ENCODE assay signal across 9 cellular contexts in the genomic region with DNA sequence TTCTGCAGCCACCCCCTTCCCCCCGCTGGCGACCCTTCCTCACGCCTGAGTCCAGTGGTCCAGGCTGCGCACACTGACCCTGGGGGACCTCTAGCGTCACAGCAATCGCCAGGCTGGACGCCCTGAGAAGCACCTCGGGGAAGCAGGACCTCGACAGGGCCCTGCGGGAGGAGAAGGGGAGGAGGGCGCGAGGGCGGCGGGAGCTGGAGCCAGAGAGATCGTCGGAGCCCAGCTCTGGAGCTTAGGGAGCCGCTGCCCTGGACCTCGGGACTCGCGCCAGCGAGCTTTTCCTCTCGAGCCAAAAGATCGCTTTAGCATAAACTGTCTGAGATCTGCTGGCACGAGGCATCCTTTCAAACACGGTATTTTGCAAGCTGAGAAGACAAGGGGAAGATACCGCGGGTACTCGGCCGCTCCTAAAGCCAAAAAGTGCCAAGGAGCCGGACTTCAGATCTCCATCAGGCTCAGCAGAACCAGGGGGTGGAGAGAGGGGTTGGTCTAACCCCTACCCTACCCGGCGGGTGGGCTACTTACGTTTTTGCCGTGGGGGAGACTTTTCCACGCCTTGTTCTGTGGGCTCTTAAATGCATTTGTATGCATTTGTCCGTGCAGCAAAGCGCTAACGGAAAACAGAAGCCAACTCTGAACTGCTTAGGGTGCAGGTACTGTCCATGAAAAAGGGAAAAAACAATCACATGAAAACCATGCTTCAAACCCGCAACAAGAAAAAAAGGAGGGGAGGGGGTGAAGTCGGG. TPM values are rescaled to one million over a fixed set of nuclear protein-coding genes. Genes with fewer than 3 reads are reported as not detected.
DNase-seq lines count a peak whose midpoint lies in the region; FAIRE-seq and TF ChIP-seq lines count a peak whose summit lies in the region.
"Had no signal": no experiment of that assay in that cellular context is flagged by ENCODE, and none has a peak within 500 bp of the region (broad histone marks: within the 10 kb centered on the region; RNA-seq: fewer than 3 reads in every experiment).

No MANE protein-coding gene starts in this region.

- H4K20me1 ChIP-seq in BLaER1 treated with 17β-estradiol and CSF1 and Interleukin-3, amounts not matched to agents 10 nM and 100 nM: no peaks in the 10 kb centered on the region
- H4K20me1 ChIP-seq in Loucy (ENCODE audit: insufficient read depth, low read length, poor library complexity, severe bottlenecking) (no peaks in the 10 kb centered on the region), H1 (replicated peaks in 1 of 2; ENCODE audit: control insufficient read depth in 1 of 2, insufficient read depth in 2 of 2, low read length in 2 of 2) (no peaks in the 10 kb centered on the region)

- no peak overlapping the region for H2BK20ac ChIP-seq in H1 (ENCODE audit: low read length)

- H2AFZ ChIP-seq in Loucy (ENCODE audit: low read length) (peak overlapping the region; percentile 89), H1 (ENCODE audit: low read length) (peak overlapping the region; percentile 87)

- H3K9me3 ChIP-seq in BLaER1 treated with 17β-estradiol and CSF1 and Interleukin-3, amounts not matched to agents 10 nM and 100 nM (replicated peaks in 1 of 11): peaks cover 8 to 18% (median 14%) of the 10 kb centered on the region in 11 experiments; a peak in 19 of 22 replicates
- H3K9me3 ChIP-seq in Loucy (ENCODE audit: insufficient read depth, low read depth, low read length) (no peaks in the 10 kb centered on the region), H1 (ENCODE audit: insufficient read depth in 2 of 2, low read depth in 1 of 2, low read length in 1 of 2) (no peaks in the 10 kb centered on the region; a peak in 1 of 4 replicates), mesodermal cell (ENCODE audit: control insufficient read depth, low read length) (no peaks in the 10 kb centered on the region)

- peaks cover 19% of the 10 kb centered on the region for H3K23me2 ChIP-seq in H1 (ENCODE audit: low read depth, low read length)

- POLR2A ChIA-PET in H1 (lab: Charles Lee; ENCODE audit: partially characterized antibody): no interaction called here
- POLR2A ChIA-PET in GM10248 (lab: Yijun Ruan, JAX): no interaction called here

- H3K79me2 ChIP-seq in Loucy (ENCODE audit: insufficient read depth, low read length) (no peaks in the 10 kb centered on the region), H1 (ENCODE audit: control insufficient read depth in 1 of 2, insufficient read depth in 2 of 2, low read length in 2 of 2) (no peaks in the 10 kb centered on the region)

- H3K9ac ChIP-seq in BLaER1 treated with 17β-estradiol and CSF1 and Interleukin-3, amounts not matched to agents 10 nM and 100 nM: peak overlapping the region in 7 of 11 experiments; percentile 8 to 72 (median 45); a peak in 8 of 22 replicates
- H3K9ac ChIP-seq in Loucy (ENCODE audit: low read depth, low read length, poor library complexity, severe bottlenecking) (peak overlapping the region; percentile 55), H1 (replicated peaks in 1 of 4; ENCODE audit: extremely low read depth in 1 of 4, low read depth in 3 of 4, low read length in 3 of 4) (peak overlapping the region in 3 of 4 experiments; percentile 2 to 22 (median 20); a peak in 2 of 7 replicates)

- WGBS in H1 (ENCODE audit: extremely low coverage in 1 of 2, insufficient coverage in 1 of 2, insufficient read length in 1 of 2, insufficient replicate concordance in 2 of 2, low coverage in 1 of 2, low lambda C conversion rate in 2 of 2, missing lambda C conversion rate in 1 of 2), 2 experiments: 3% methylated on average over 29 of the region's 40 CpGs; no CpG with 5 or more reads in 1 of the 2 experiments
- 1 to 2% methylated on average over 25 of the region's 40 CpGs for WGBS in mesodermal cell (ENCODE audit: insufficient coverage in 2 of 2), 2 experiments

- TF ChIP-seq RAD21 in H1 (IDR thresholded peaks at IDR 0.05 in 1 of 2, conservative IDR thresholded peaks at IDR 0.05 in 1 of 2; ENCODE audit: low read depth in 2 of 2, low read length in 2 of 2): no peak

- H2BK120ac ChIP-seq in H1 (replicated peaks; ENCODE audit: low read depth, low read length): no peak overlapping the region

- H3K4me1 ChIP-seq in BLaER1 treated with 17β-estradiol and CSF1 and Interleukin-3, amounts not matched to agents 10 nM and 100 nM: peaks cover 9 to 20% (median 14%) of the 10 kb centered on the region in 10 experiments; a peak in 19 of 20 replicates
- H3K4me1 ChIP-seq in Loucy (ENCODE audit: insufficient read depth, low read length, poor library complexity, severe bottlenecking): peaks cover 3% of the 10 kb centered on the region
- H3K4me1 ChIP-seq in H1 (replicated peaks in 1 of 4; ENCODE audit: control insufficient read depth in 3 of 4, insufficient read depth in 4 of 4, low read length in 3 of 4): peaks cover 0 to 17% (median 12%) of the 10 kb centered on the region in 4 experiments; a peak in 6 of 7 replicates
- H3K4me1 ChIP-seq in mesodermal cell (ENCODE audit: control insufficient read depth, insufficient read depth, low read length, poor library complexity, severe bottlenecking): no peaks in the 10 kb centered on the region

- no peaks in the 10 kb centered on the region for H3F3A ChIP-seq in Loucy (ENCODE audit: low read depth)

- 0 out of 2 replicates have a peak, but pooled peaks cover 5% of the 10 kb centered on the region for H3K9me2 ChIP-seq in Loucy (replicated peaks; ENCODE audit: low read depth, low read length)

- H3K36me3 ChIP-seq in BLaER1 treated with 17β-estradiol and CSF1 and Interleukin-3, amounts not matched to agents 10 nM and 100 nM: no peaks in the 10 kb centered on the region
- H3K36me3 ChIP-seq in Loucy (ENCODE audit: insufficient read depth, low read length) (no peaks in the 10 kb centered on the region), H1 (ENCODE audit: control insufficient read depth in 2 of 4, insufficient read depth in 4 of 4, low read length in 3 of 4) (no peaks in the 10 kb centered on the region), mesodermal cell (ENCODE audit: control insufficient read depth, insufficient read depth, low read length) (no peaks in the 10 kb centered on the region)

- H2BK5ac ChIP-seq in H1 (ENCODE audit: low read depth, low read length): no peak overlapping the region

- FAIRE-seq in H1 (lab: Jason Lieb, UNC): no peak
- FAIRE-seq: colon had no signal

- peak overlapping the region; percentile 59 for H4K91ac ChIP-seq in H1 (replicated peaks; ENCODE audit: insufficient read length, low read length)

- no peaks in the 10 kb centered on the region for H3K79me1 ChIP-seq in H1 (ENCODE audit: low read depth, low read length)

- H2BK12ac ChIP-seq in H1 (ENCODE audit: low read depth, low read length): no peak overlapping the region

- H2AK5ac ChIP-seq in H1 (ENCODE audit: low read depth, low read length): no peak overlapping the region

- peak in 1 of 2 experiments; percentile 61 for DNase-seq in H1 (ENCODE audit: low read depth in 1 of 2, low spot score in 2 of 2)
- DNase-seq in activated effector memory CD4-positive, alpha-beta T cell treated with anti-CD3 and anti-CD28 coated beads, Interleukin-2, amount 50 U/mL, for 16 hours: no peak
- no peak for DNase-seq in GM10248 (ENCODE audit: extremely low spot score)
- DNase-seq in GM19240 (ENCODE audit: insufficient read length, low spot score): no peak
- DNase-seq in NCI-H1048 (lab: John Stamatoyannopoulos, UW): no peak

- H4K5ac ChIP-seq in H1 (ENCODE audit: insufficient read length, low read depth, low read length): no peak overlapping the region

- H3K27me3 ChIP-seq in BLaER1 treated with 17β-estradiol and CSF1 and Interleukin-3, amounts not matched to agents 10 nM and 100 nM: peaks cover 35 to 48% (median 38%) of the 10 kb centered on the region in 11 experiments
- no peaks in the 10 kb centered on the region for H3K27me3 ChIP-seq in Loucy (ENCODE audit: insufficient read depth, low read length, poor library complexity, severe bottlenecking)
- H3K27me3 ChIP-seq in H1 (replicated peaks in 1 of 4; ENCODE audit: control insufficient read depth in 3 of 4, extremely low read depth in 1 of 4, insufficient read depth in 3 of 4, low read length in 3 of 4): peaks cover 18 to 38% (median 32%) of the 10 kb centered on the region in 4 experiments

- peak overlapping the region; percentile 49; the same call in 1 of the 2 replicates for H2BK15ac ChIP-seq in H1 (ENCODE audit: low read length)

- H3K14ac ChIP-seq in H1 (ENCODE audit: insufficient read length): no peak overlapping the region

- H3K4ac ChIP-seq in H1 (replicated peaks; ENCODE audit: insufficient read length, low read depth, low read length): no peak overlapping the region

- H4K8ac ChIP-seq in H1 (ENCODE audit: extremely low read depth, insufficient read depth, low read length): no peak overlapping the region; the same call in 1 of the 2 replicates

- no peak for TF ChIP-seq POLR2A in H1 (IDR thresholded peaks at IDR 0.05; ENCODE audit: control extremely low read depth in 1 of 2, low read depth in 2 of 2, low read length in 2 of 2)

- H3K4me2 ChIP-seq in BLaER1 treated with 17β-estradiol and CSF1 and Interleukin-3, amounts not matched to agents 10 nM and 100 nM: peak overlapping the region; percentile 73 to 93 (median 86)
- H3K4me2 ChIP-seq in Loucy (ENCODE audit: low read depth, low read length, poor library complexity, severe bottlenecking) (peak overlapping the region; percentile 63), H1 (ENCODE audit: insufficient read depth in 1 of 2, low read depth in 2 of 2, low read length in 2 of 2) (peak overlapping the region; percentile 86 to 98)

- TF ChIP-seq CTCF in Loucy (conservative IDR thresholded peaks at IDR 0.05; ENCODE audit: low read length) (no peak), H1 (IDR thresholded peaks at IDR 0.05; ENCODE audit: control extremely low read depth in 1 of 3, insufficient read depth in 1 of 3, low read depth in 1 of 3, low read length in 3 of 3) (no peak), GM10248 (IDR thresholded peaks at IDR 0.05; ENCODE audit: control extremely low read depth, extremely low read depth, low read depth, missing control alignments) (no peak)

- H3K4me3 ChIP-seq in BLaER1 treated with 17β-estradiol and CSF1 and Interleukin-3, amounts not matched to agents 10 nM and 100 nM: peak overlapping the region; percentile 44 to 64 (median 54)
- H3K4me3 ChIP-seq in Loucy (ENCODE audit: low read length, poor library complexity, severe bottlenecking) (peak overlapping the region; percentile 66), H1 (ENCODE audit: extremely low read depth in 1 of 4, insufficient read depth in 2 of 4, low read depth in 3 of 4, low read length in 4 of 4) (peak overlapping the region; percentile 46 to 65 (median 52)), mesodermal cell (ENCODE audit: extremely low read depth, insufficient read depth, low read length, poor library complexity, severe bottlenecking) (peak overlapping the region; percentile 27)

- TF ChIP-seq EP300 in H1 (IDR thresholded peaks at IDR 0.05; ENCODE audit: borderline replicate concordance in 1 of 2, low read depth in 2 of 2, low read length in 2 of 2): no peak

- no peak overlapping the region for H3K23ac ChIP-seq in H1 (ENCODE audit: insufficient read length)

- no peak overlapping the region for H3K27ac ChIP-seq in BLaER1 treated with 17β-estradiol and CSF1 and Interleukin-3, amounts not matched to agents 10 nM and 100 nM
- H3K27ac ChIP-seq in H1 (ENCODE audit: low read depth, low read length) (no peak overlapping the region), mesodermal cell (ENCODE audit: low read depth, low read length, severe bottlenecking) (peak overlapping the region; percentile 48)

- CTCF ChIA-PET in H1 (lab: Charles Lee; ENCODE audit: partially characterized antibody): interaction anchor here (0.6 to 1.7 kb wide), 3 partner anchors 9 to 133 kb away, joined by 3 to 5 read pairs (median 3); no protein-coding TSS in a partner anchor
- CTCF ChIA-PET in GM10248 (lab: Yijun Ruan, JAX): no interaction called here

- H3K56ac ChIP-seq in H1 (replicated peaks; ENCODE audit: insufficient read length, low read depth, low read length): no peak overlapping the region

- H3K18ac ChIP-seq in H1 (ENCODE audit: extremely low read depth, low read length): peak overlapping the region; percentile 34; the same call in 1 of the 2 replicates

RNA-seq across cellular contexts. Expression of a gene that starts 0.6 kb away (rescaled TPM):
- 0.77 and 1.1 TPM in 2 replicates for total RNA-seq in H1 (2021; fragmentation: NEBNext Ultra II Directional; extraction: Animal tissue kit (Norgen Biotek cat#: 25700))
- 0.23 and 0.46 TPM in 2 replicates for polyA plus RNA-seq in H1 (2011; rRNA removed)
- 0.25 TPM for polyA plus RNA-seq in H1 (2011; cell fraction: cytosol; rRNA removed)
- polyA plus RNA-seq in H1 (2011; cell fraction: nucleus; rRNA removed): 2.4 TPM
- 0.47 to 0.53 TPM (median 0.52 TPM) in 4 replicates for polyA plus RNA-seq in H1 (2012, experiment 1 of 2)
- polyA plus RNA-seq in H1 (2012, experiment 2 of 2): 0.07 TPM
- 0.59 TPM for polyA plus RNA-seq in H1 (2013, experiment 1 of 2)
- 0.59 TPM for polyA plus RNA-seq in H1 (2013, experiment 2 of 2)
- polyA minus RNA-seq in H1 (2011; rRNA and poly(A)+ RNA removed): 0.44 and 0.66 TPM in 2 replicates
- 0.37 TPM for polyA minus RNA-seq in H1 (2011; cell fraction: cytosol; rRNA and poly(A)+ RNA removed)
- polyA minus RNA-seq in H1 (2011; cell fraction: nucleus; rRNA and poly(A)+ RNA removed): 2.6 TPM
- polyA plus RNA-seq in mesodermal cell (2013, experiment 1 of 2): 3.1 TPM
- 3.7 TPM for polyA plus RNA-seq in mesodermal cell (2013, experiment 2 of 2)
